In genomic region chr4:15149842-15150592, GRCh38 we compare ENCODE assay signal across 1 cellular context.
TF ChIP-seq lines count a peak whose summit lies in the region.

No MANE protein-coding gene starts in this region.

TF ChIP-seq in HepG2, 621 proteins besides CTCF, POLR2A, EP300 and RAD21 (continued from another document and continues in another):
- TF ChIP-seq ZNF574 (CRISPR knock-in tag; IDR thresholded peaks at IDR 0.05), result peak; percentile 53; the same call in 1 of the 2 replicates
- TF ChIP-seq ZFP82 (CRISPR knock-in tag; IDR thresholded peaks at IDR 0.05; ENCODE audit: borderline replicate concordance), result no peak
- TF ChIP-seq, protein P1, sequence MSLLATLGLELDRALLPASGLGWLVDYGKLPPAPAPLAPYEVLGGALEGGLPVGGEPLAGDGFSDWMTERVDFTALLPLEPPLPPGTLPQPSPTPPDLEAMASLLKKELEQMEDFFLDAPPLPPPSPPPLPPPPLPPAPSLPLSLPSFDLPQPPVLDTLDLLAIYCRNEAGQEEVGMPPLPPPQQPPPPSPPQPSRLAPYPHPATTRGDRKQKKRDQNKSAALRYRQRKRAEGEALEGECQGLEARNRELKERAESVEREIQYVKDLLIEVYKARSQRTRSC (CRISPR knock-in tag; IDR thresholded peaks at IDR 0.05; ENCODE audit: low read depth), result no peak
- no peak for TF ChIP-seq AHR (CRISPR knock-in tag; IDR thresholded peaks at IDR 0.05)
- TF ChIP-seq ZNF558 (CRISPR knock-in tag; IDR thresholded peaks at IDR 0.05; ENCODE audit: borderline replicate concordance), result no peak
- no peak for TF ChIP-seq ZNF12 (CRISPR knock-in tag; IDR thresholded peaks at IDR 0.05)
- no peak for TF ChIP-seq RORA (CRISPR knock-in tag; IDR thresholded peaks at IDR 0.05)
- TF ChIP-seq ZKSCAN8 (CRISPR knock-in tag; IDR thresholded peaks at IDR 0.05; ENCODE audit: borderline replicate concordance), result no peak
- TF ChIP-seq ZNF549 (CRISPR knock-in tag; IDR thresholded peaks at IDR 0.05), result no peak
- TF ChIP-seq ZNF446 (CRISPR knock-in tag; IDR thresholded peaks at IDR 0.05), result no peak
- no peak for TF ChIP-seq ZFP90 (CRISPR knock-in tag; IDR thresholded peaks at IDR 0.05; ENCODE audit: borderline replicate concordance)
- no peak for TF ChIP-seq TBL1XR1 (IDR thresholded peaks at IDR 0.05; ENCODE audit: borderline replicate concordance, low read length, partially characterized antibody)
- 0 out of 2 replicates have a peak, but pooled peaks have one; percentile 26 for TF ChIP-seq KMT2B (CRISPR knock-in tag; IDR thresholded peaks at IDR 0.05)
- TF ChIP-seq PCBP1 (IDR thresholded peaks at IDR 0.05; ENCODE audit: borderline replicate concordance, low read depth, low read length), result peak; percentile 85; the same call in 1 of the 2 replicates
- no peak for TF ChIP-seq ZNF557 (CRISPR knock-in tag; IDR thresholded peaks at IDR 0.05)
- no peak for TF ChIP-seq ZNF737 (CRISPR knock-in tag; IDR thresholded peaks at IDR 0.05; ENCODE audit: borderline replicate concordance)
- TF ChIP-seq KDM5B (CRISPR knock-in tag; IDR thresholded peaks at IDR 0.05; ENCODE audit: borderline replicate concordance), result no peak
- peak; percentile 77; the same call in 1 of the 2 replicates for TF ChIP-seq SIN3A (IDR thresholded peaks at IDR 0.05; ENCODE audit: borderline replicate concordance, low read depth, low read length)
- no peak for TF ChIP-seq POLR2AphosphoS2 (IDR thresholded peaks at IDR 0.05; ENCODE audit: low read depth, low read length)
- TF ChIP-seq NCOA5 (CRISPR knock-in tag; IDR thresholded peaks at IDR 0.05), result no peak
- TF ChIP-seq ZBTB33 (CRISPR knock-in tag; IDR thresholded peaks at IDR 0.05), result no peak
- TF ChIP-seq SALL1 (CRISPR knock-in tag; IDR thresholded peaks at IDR 0.05), result peak; percentile 74
- TF ChIP-seq ZSCAN9 (CRISPR knock-in tag; IDR thresholded peaks at IDR 0.05; ENCODE audit: borderline replicate concordance), result no peak
- TF ChIP-seq ESRRA (CRISPR knock-in tag; IDR thresholded peaks at IDR 0.05; ENCODE audit: low read depth), result no peak
- no peak for TF ChIP-seq TGIF2 (CRISPR knock-in tag; IDR thresholded peaks at IDR 0.05)
- TF ChIP-seq NR3C1 (CRISPR knock-in tag; IDR thresholded peaks at IDR 0.05), result no peak
- TF ChIP-seq ZNF138 (CRISPR knock-in tag; IDR thresholded peaks at IDR 0.05; ENCODE audit: low read depth), result no peak
- TF ChIP-seq TCF7L2 (IDR thresholded peaks at IDR 0.05; ENCODE audit: low read depth, low read length), result no peak; the same call in 1 of the 2 replicates
- no peak for TF ChIP-seq ZNF484 (CRISPR knock-in tag; IDR thresholded peaks at IDR 0.05; ENCODE audit: borderline replicate concordance, low read depth)
- TF ChIP-seq ZNF563 (CRISPR knock-in tag; IDR thresholded peaks at IDR 0.05), result 0 out of 2 replicates have a peak, but pooled peaks have one; percentile 26
- TF ChIP-seq, protein P2, sequence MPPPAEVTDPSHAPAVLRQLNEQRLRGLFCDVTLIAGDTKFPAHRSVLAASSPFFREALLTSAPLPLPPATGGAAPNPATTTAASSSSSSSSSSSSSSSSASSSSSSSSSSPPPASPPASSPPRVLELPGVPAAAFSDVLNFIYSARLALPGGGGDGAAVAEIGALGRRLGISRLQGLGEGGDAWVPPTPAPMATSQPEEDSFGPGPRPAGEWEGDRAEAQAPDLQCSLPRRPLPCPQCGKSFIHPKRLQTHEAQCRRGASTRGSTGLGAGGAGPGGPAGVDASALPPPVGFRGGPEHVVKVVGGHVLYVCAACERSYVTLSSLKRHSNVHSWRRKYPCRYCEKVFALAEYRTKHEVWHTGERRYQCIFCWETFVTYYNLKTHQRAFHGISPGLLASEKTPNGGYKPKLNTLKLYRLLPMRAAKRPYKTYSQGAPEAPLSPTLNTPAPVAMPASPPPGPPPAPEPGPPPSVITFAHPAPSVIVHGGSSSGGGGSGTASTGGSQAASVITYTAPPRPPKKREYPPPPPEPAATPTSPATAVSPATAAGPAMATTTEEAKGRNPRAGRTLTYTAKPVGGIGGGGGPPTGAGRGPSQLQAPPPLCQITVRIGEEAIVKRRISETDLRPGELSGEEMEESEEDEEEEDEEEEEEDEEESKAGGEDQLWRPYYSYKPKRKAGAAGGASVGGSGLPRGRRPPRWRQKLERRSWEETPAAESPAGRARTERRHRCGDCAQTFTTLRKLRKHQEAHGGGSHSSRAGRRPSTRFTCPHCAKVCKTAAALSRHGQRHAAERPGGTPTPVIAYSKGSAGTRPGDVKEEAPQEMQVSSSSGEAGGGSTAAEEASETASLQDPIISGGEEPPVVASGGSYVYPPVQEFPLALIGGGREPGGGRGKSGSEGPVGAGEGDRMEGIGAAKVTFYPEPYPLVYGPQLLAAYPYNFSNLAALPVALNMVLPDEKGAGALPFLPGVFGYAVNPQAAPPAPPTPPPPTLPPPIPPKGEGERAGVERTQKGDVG (CRISPR knock-in tag; IDR thresholded peaks at IDR 0.05; ENCODE audit: borderline replicate concordance), result no peak
- peak; percentile 43; the same call in 1 of the 2 replicates for TF ChIP-seq TARDBP (CRISPR knock-in tag; IDR thresholded peaks at IDR 0.05)
- TF ChIP-seq XRCC5 (optimal IDR thresholded peaks at IDR 0.05; ENCODE audit: low read length), result peak; percentile 89
- no peak for TF ChIP-seq NBN (conservative IDR thresholded peaks at IDR 0.05)
- TF ChIP-seq ZNF17 (CRISPR knock-in tag; IDR thresholded peaks at IDR 0.05), result no peak
- no peak for TF ChIP-seq WIZ (CRISPR knock-in tag; IDR thresholded peaks at IDR 0.05)
- no peak for TF ChIP-seq ZNF776 (CRISPR knock-in tag; IDR thresholded peaks at IDR 0.05)
- TF ChIP-seq MIER3 (CRISPR knock-in tag; IDR thresholded peaks at IDR 0.05; ENCODE audit: borderline replicate concordance), result no peak
- TF ChIP-seq ZBED4 (CRISPR knock-in tag; IDR thresholded peaks at IDR 0.05; ENCODE audit: borderline replicate concordance), result no peak
- no peak for TF ChIP-seq ZNF383 (CRISPR knock-in tag; IDR thresholded peaks at IDR 0.05; ENCODE audit: borderline replicate concordance)
- TF ChIP-seq, protein P3, sequence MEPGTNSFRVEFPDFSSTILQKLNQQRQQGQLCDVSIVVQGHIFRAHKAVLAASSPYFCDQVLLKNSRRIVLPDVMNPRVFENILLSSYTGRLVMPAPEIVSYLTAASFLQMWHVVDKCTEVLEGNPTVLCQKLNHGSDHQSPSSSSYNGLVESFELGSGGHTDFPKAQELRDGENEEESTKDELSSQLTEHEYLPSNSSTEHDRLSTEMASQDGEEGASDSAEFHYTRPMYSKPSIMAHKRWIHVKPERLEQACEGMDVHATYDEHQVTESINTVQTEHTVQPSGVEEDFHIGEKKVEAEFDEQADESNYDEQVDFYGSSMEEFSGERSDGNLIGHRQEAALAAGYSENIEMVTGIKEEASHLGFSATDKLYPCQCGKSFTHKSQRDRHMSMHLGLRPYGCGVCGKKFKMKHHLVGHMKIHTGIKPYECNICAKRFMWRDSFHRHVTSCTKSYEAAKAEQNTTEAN (CRISPR knock-in tag; conservative IDR thresholded peaks at IDR 0.05), result no peak
- no peak for TF ChIP-seq SAFB2 (CRISPR knock-in tag; IDR thresholded peaks at IDR 0.05; ENCODE audit: borderline replicate concordance, low read depth)
- no peak for TF ChIP-seq ZNF772 (CRISPR knock-in tag; IDR thresholded peaks at IDR 0.05)
- TF ChIP-seq ZNF614 (CRISPR knock-in tag; IDR thresholded peaks at IDR 0.05; ENCODE audit: borderline replicate concordance), result peak; percentile 82; the same call in 1 of the 2 replicates
- no peak for TF ChIP-seq LCORL (IDR thresholded peaks at IDR 0.05)
- TF ChIP-seq LCORL (CRISPR knock-in tag; IDR thresholded peaks at IDR 0.05), result peak; percentile 52
- TF ChIP-seq CCAR2 (optimal IDR thresholded peaks at IDR 0.05; ENCODE audit: low read depth, low read length), result peak; percentile 31
- no peak for TF ChIP-seq ATF7 (IDR thresholded peaks at IDR 0.05)
- no peak for TF ChIP-seq ATF7 (CRISPR knock-in tag; IDR thresholded peaks at IDR 0.05)
- 0 out of 2 replicates have a peak, but pooled peaks have one; percentile 50 for TF ChIP-seq ZNF136 (CRISPR knock-in tag; IDR thresholded peaks at IDR 0.05; ENCODE audit: low read depth)
- TF ChIP-seq SUZ12 (IDR thresholded peaks at IDR 0.05; ENCODE audit: low read depth, low read length), result no peak
- TF ChIP-seq SMAD3 (CRISPR knock-in tag; IDR thresholded peaks at IDR 0.05), result 0 out of 2 replicates have a peak, but pooled peaks have one; percentile 58
- TF ChIP-seq, protein P4, sequence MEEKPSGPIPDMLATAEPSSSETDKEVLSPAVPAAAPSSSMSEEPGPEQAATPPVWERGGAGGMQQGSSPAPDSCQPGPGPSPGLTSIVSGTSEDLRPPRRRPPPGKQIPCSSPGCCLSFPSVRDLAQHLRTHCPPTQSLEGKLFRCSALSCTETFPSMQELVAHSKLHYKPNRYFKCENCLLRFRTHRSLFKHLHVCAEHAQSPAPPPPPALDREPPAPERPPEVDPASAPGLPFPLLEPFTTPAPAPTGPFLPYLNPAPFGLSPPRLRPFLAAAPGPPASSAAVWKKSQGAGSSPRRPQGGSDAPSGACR (CRISPR knock-in tag; IDR thresholded peaks at IDR 0.05), result peak; percentile 82
- no peak for TF ChIP-seq PRDM4 (CRISPR knock-in tag; IDR thresholded peaks at IDR 0.05; ENCODE audit: borderline replicate concordance)
